Comparison of ENCODE assay signal across 8 cellular contexts in the genomic region with DNA sequence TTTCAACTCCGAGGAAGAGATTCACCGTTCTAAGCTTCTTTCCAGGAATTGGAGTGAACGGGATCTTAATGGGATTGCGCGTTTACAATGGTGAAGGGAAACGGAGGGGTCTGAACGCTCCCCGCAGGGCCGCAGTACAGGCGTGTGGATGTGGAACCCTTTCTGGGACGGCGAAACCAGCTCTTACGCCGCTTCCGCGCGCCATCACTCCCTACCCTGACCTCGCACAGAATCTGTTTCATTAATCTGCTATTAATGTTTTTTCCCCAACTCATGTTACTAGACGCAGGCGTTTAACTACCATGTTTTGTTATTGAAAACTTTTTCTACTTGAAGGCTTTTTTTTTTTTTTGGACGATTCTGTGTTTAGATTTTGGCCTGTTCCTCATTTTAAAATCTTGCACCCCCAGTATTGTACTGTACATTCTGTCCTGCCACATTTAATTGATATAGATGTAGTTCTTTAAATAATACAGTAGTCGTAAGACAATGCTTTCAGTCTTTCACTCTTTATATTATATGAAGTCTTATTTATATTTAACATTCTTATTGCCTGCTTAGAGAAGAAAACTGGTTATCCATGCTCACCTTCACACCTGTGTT. TPM values are rescaled to one million over a fixed set of nuclear protein-coding genes. Genes with fewer than 3 reads are reported as not detected.
DNase-seq lines count a peak whose midpoint lies in the region; ATAC-seq and TF ChIP-seq lines count a peak whose summit lies in the region.

No MANE protein-coding gene starts in this region.

- intact Hi-C loops in OCI-LY7 (cut with micrococcal nuclease; ENCODE audit: unreplicated experiment): loop anchor here (5.0 kb wide), 3 partner anchors 44 to 1269 kb away; no protein-coding TSS in a partner anchor
- intact Hi-C loops in thyroid gland (cut with DNase I): no loop called here

- no peak for TF ChIP-seq POLR2A in thyroid gland (IDR thresholded peaks at IDR 0.05)

- H3K27ac ChIP-seq in OCI-LY7 (ENCODE audit: low read depth, low read length, poor library complexity, severe bottlenecking) (no peak overlapping the region), thyroid gland (peak overlapping the region; percentile 90 to 98 (median 94))

- H3K4me3 ChIP-seq in AG04449 (ENCODE audit: low read depth, low read length): peak overlapping the region; percentile 74
- peak overlapping the region; percentile 80 for H3K4me3 ChIP-seq in OCI-LY7 (ENCODE audit: low read depth, low read length, poor library complexity, severe bottlenecking)
- peak overlapping the region in 2 of 3 donors; percentile 3 to 82 for H3K4me3 ChIP-seq in thyroid gland (replicated peaks in 1 of 3)

- H3K9me3 ChIP-seq in OCI-LY7 (ENCODE audit: low read length) (no peaks in the 10 kb centered on the region), thyroid gland (no peaks in the 10 kb centered on the region)

- H3K4me1 ChIP-seq in OCI-LY7 (ENCODE audit: insufficient read depth, low read length, poor library complexity, severe bottlenecking): peaks cover 16% of the 10 kb centered on the region
- peaks cover 0 to 14% of the 10 kb centered on the region in 2 donors for H3K4me1 ChIP-seq in thyroid gland

- ATAC-seq in GM18508 (IDR thresholded peaks at IDR 0.05; ENCODE audit: insufficient read depth, unreplicated experiment): peak; percentile 16
- ATAC-seq in HG02981 (IDR thresholded peaks at IDR 0.05; ENCODE audit: unreplicated experiment): peak; percentile 19
- ATAC-seq in memory B cell (ENCODE audit: low read depth): peak; percentile 9

- DNase-seq in AG04449 (ENCODE audit: low read depth, low spot score): no peak
- DNase-seq in OCI-LY7 (ENCODE audit: low spot score): no peak
- no peak for DNase-seq in chondrocyte (ENCODE audit: low spot score)
- no peak for DNase-seq in memory B cell (ENCODE audit: low spot score in 2 of 2)
- DNase-seq in thyroid gland: peak; percentile 15 to 37
- no peak for DNase-seq in NCI-H774 (lab: John Stamatoyannopoulos, UW)

- H3K4me2 ChIP-seq in OCI-LY7 (ENCODE audit: low read length): peak overlapping the region; percentile 94

- no peaks in the 10 kb centered on the region for H3K27me3 Mint-ChIP-seq in chondrocyte (ENCODE audit: low read depth)
- H3K27me3 Mint-ChIP-seq in memory B cell: no peaks in the 10 kb centered on the region

- POLR2A ChIA-PET in AG04449 (lab: Yijun Ruan, JAX): interaction anchor here (0.7 to 1.3 kb wide), 8 partner anchors 8 to 336 kb away, joined by 3 to 6 read pairs (median 4); no protein-coding TSS in a partner anchor
- POLR2A ChIA-PET in OCI-LY7 (lab: Charles Lee): interaction anchor here (0.6 to 0.7 kb wide), 2 partner anchors 12 to 280 kb away, joined by 3 to 4 read pairs; no protein-coding TSS in a partner anchor

- H3K9me2 ChIP-seq in OCI-LY7 (ENCODE audit: insufficient read depth, low read length): no peaks in the 10 kb centered on the region

- BruUV-seq in OCI-LY7 (replicated peaks; lab: Mats Ljungman, UMichigan): TSS peak; percentile 88

- H3K9me3 Mint-ChIP-seq in chondrocyte (ENCODE audit: low read depth) (no peaks in the 10 kb centered on the region), memory B cell (no peaks in the 10 kb centered on the region)

- H3K36me3 Mint-ChIP-seq in chondrocyte (ENCODE audit: low read depth) (no peaks in the 10 kb centered on the region), memory B cell (no peaks in the 10 kb centered on the region)

- WGBS in thyroid gland, 2 donors: 4% methylated on average over 16 to 22 of the region's 22 CpGs

- TF ChIP-seq CTCF in AG04449 (IDR thresholded peaks at IDR 0.05; ENCODE audit: insufficient read depth, low read length, missing control alignments) (no peak), OCI-LY7 (conservative IDR thresholded peaks at IDR 0.05; ENCODE audit: low read length) (no peak), chondrocyte (IDR thresholded peaks at IDR 0.05) (peak; percentile 6), thyroid gland (IDR thresholded peaks at IDR 0.05) (no peak)

- H3K36me3 ChIP-seq in OCI-LY7 (ENCODE audit: insufficient read depth, low read length) (no peaks in the 10 kb centered on the region), thyroid gland (no peaks in the 10 kb centered on the region)

- H3K4me1 Mint-ChIP-seq in chondrocyte (ENCODE audit: low read depth) (peaks cover 25% of the 10 kb centered on the region), memory B cell (peaks cover 12% of the 10 kb centered on the region)

- no peaks in the 10 kb centered on the region for H3K27me3 ChIP-seq in thyroid gland

- H3K79me2 ChIP-seq in OCI-LY7 (ENCODE audit: insufficient read depth, low read depth, low read length): no peaks in the 10 kb centered on the region

- CTCF ChIA-PET in AG04449 (lab: Yijun Ruan, JAX): interaction anchor here (0.8 to 2.5 kb wide), 9 partner anchors 10 to 902 kb away, joined by 3 to 13 read pairs (median 4); no protein-coding TSS in a partner anchor
- CTCF ChIA-PET in OCI-LY7 (lab: Charles Lee; ENCODE audit: unreplicated experiment): no interaction called here

- no peaks in the 10 kb centered on the region for H4K20me1 ChIP-seq in OCI-LY7 (ENCODE audit: insufficient read depth, low read length)

- H3K27ac Mint-ChIP-seq in chondrocyte (ENCODE audit: unreplicated experiment) (peak overlapping the region; percentile 99), memory B cell (peak overlapping the region; percentile 97)

- peak overlapping the region; percentile 100 for H2AFZ ChIP-seq in OCI-LY7 (ENCODE audit: low read length)

- H3K4me3 Mint-ChIP-seq in chondrocyte (ENCODE audit: unreplicated experiment): peak overlapping the region; percentile 86
- H3K4me3 Mint-ChIP-seq in memory B cell: peak overlapping the region; percentile 99

RNA-seq across cellular contexts. Expression of a gene that starts 0.7 kb away (rescaled TPM):
- 0.44 and 1.1 TPM in 2 replicates for total RNA-seq in OCI-LY7 (2014; rRNA removed; shearing (Covaris generic))
- 6.6 and 7.1 TPM in 2 replicates for total RNA-seq in OCI-LY7 (2022)
- 10.7 to 13.3 TPM (median 12.9 TPM) in 3 replicates for total RNA-seq in chondrocyte
- total RNA-seq in thyroid gland: 10 to 100 TPM in 3 of 4 donors, 1 to 10 TPM in 1; 9.8 to 21.6 (median 11.1) TPM

RNA-seq across cellular contexts. Expression of a gene that starts 50.3 kb away (rescaled TPM):
- 0.44 TPM in 1 of 2 replicates, not detected in the other for total RNA-seq in OCI-LY7 (2014; rRNA removed; shearing (Covaris generic))
- total RNA-seq in OCI-LY7 (2022): 0.13 and 0.27 TPM in 2 replicates
- total RNA-seq in chondrocyte: 12.2 to 20.4 TPM (median 14.0 TPM) in 3 replicates
- total RNA-seq in thyroid gland: 1 to 10 TPM; 1.6 to 4.2 (median 2.7) TPM

Comparison
In these comparisons a context has a peak if more than half of its experiments do, and no peak if none do; other contexts are left out.
1. DNase-seq: peak in thyroid gland (2 of 2); none in AG04449 (single experiment), OCI-LY7 (single experiment), chondrocyte (single experiment), memory B cell (0 of 2) and NCI-H774 (single experiment).
2. Peak in every context shown above with its lines, with median percentiles within 50 percentile points of each other: H3K4me3 ChIP-seq and ATAC-seq.